In genomic region chr10:62358151-62358550, GRCh38 we compare ENCODE assay signal across 2 cellular contexts. TPM values are rescaled to one million over a fixed set of nuclear protein-coding genes. Genes with fewer than 3 reads are reported as not detected.
"Had no signal": no experiment of that assay in that cellular context is flagged by ENCODE, and none has a peak within 500 bp of the region (broad histone marks: within the 10 kb centered on the region; RNA-seq: fewer than 3 reads in every experiment).

No MANE protein-coding gene starts in this region.

RNA-seq across cellular contexts. Expression of gene ZNF365, which starts 16.0 kb away (rescaled TPM):
- total RNA-seq: naive thymus-derived CD8-positive, alpha-beta T cell; progenitor cell of endocrine pancreas had no signal
